Comparison of ENCODE assay signal across 7 cellular contexts in genomic region chr1:11935733-11936132, GRCh38. TPM values are rescaled to one million over a fixed set of nuclear protein-coding genes. Genes with fewer than 3 reads are reported as not detected.
DNase-seq lines count a peak whose midpoint lies in the region; TF ChIP-seq lines count a peak whose summit lies in the region.
"Not testable (repeated sequence)": the region's sequence is repeated elsewhere in the genome, so short reads cannot be mapped to it uniquely, and the experiment has no call there.

No MANE protein-coding gene starts in this region.

- intact Hi-C loops in activated T-helper 2 cell treated with anti-CD3 and anti-CD28 coated beads, Interferon-gamma antibody, Interleukin-2, Interleukin-4, amounts not matched to agents 10 μg/mL and 5 μg/mL and 100 μg/mL, durations not matched to agents 14 hours and 24 hours and 36 hours (cut with micrococcal nuclease) = loop anchor here (10.0 kb wide), 1 partner anchor 661 kb away; the partner anchor contains the start of gene UBIAD1

- H3K27ac Mint-ChIP-seq in activated T-helper 2 cell treated with anti-CD3 and anti-CD28 coated beads, Interferon-gamma antibody, Interleukin-2, Interleukin-4, amounts not matched to agents 10 μg/mL and 5 μg/mL and 100 μg/mL, durations not matched to agents 14 hours and 24 hours and 36 hours; osteocyte (ENCODE audit: unreplicated experiment): not testable (repeated sequence)

- not testable (repeated sequence) for H3K9me3 ChIP-seq in HEK293 (ENCODE audit: control insufficient read depth, insufficient read depth, low read depth, low read length); SJSA1 (replicated peaks); hepatocyte (ENCODE audit: low read depth); stomach smooth muscle (ENCODE audit: control insufficient read depth in 2 of 2, low read length in 2 of 2)

- H3K4me3 ChIP-seq in HEK293 (ENCODE audit: low read depth, low read length); hepatocyte: not testable (repeated sequence)
- H3K4me3 ChIP-seq in SJSA1 = peak overlapping the region; percentile 54; the same call in 1 of the 2 replicates
- H3K4me3 ChIP-seq in coronary artery = peak overlapping the region; percentile 25
- peak overlapping the region; percentile 12 to 29 for H3K4me3 ChIP-seq in stomach smooth muscle (ENCODE audit: low read length in 2 of 2)

- not testable (repeated sequence) for H4K20me1 ChIP-seq in hepatocyte (ENCODE audit: insufficient read depth, poor library complexity, severe bottlenecking)

- WGBS in hepatocyte (ENCODE audit: low lambda C conversion rate, missing lambda C conversion rate) = 89% methylated on average over 10 of the region's 10 CpGs

- peaks cover 22% of the 10 kb centered on the region for H3K79me2 ChIP-seq in hepatocyte

- not testable (repeated sequence) for H3K4me1 ChIP-seq in HEK293 (ENCODE audit: control insufficient read depth, insufficient read depth, low read length); hepatocyte (ENCODE audit: insufficient read depth)
- H3K4me1 ChIP-seq in SJSA1 (replicated peaks) (peaks cover 55% of the 10 kb centered on the region), stomach smooth muscle (ENCODE audit: control insufficient read depth, insufficient read depth, low read length) (peaks cover 39% of the 10 kb centered on the region)

- H3K36me3 Mint-ChIP-seq in activated T-helper 2 cell treated with anti-CD3 and anti-CD28 coated beads, Interferon-gamma antibody, Interleukin-2, Interleukin-4, amounts not matched to agents 10 μg/mL and 5 μg/mL and 100 μg/mL, durations not matched to agents 14 hours and 24 hours and 36 hours (ENCODE audit: low read depth); osteocyte (ENCODE audit: unreplicated experiment): not testable (repeated sequence)

- H3K36me3 ChIP-seq in HEK293 (ENCODE audit: control insufficient read depth in 2 of 2, insufficient read depth in 1 of 2, low read length in 2 of 2) = peaks cover 0 to 28% of the 10 kb centered on the region in 2 experiments; a peak in 2 of 3 replicates
- H3K36me3 ChIP-seq in SJSA1 = peaks cover 42% of the 10 kb centered on the region
- not testable (repeated sequence) for H3K36me3 ChIP-seq in hepatocyte (replicated peaks; ENCODE audit: insufficient read depth, low read depth); stomach smooth muscle (ENCODE audit: control insufficient read depth in 2 of 2, insufficient read depth in 2 of 2, low read length in 2 of 2)

- not testable (repeated sequence) for H3K4me1 Mint-ChIP-seq in activated T-helper 2 cell treated with anti-CD3 and anti-CD28 coated beads, Interferon-gamma antibody, Interleukin-2, Interleukin-4, amounts not matched to agents 10 μg/mL and 5 μg/mL and 100 μg/mL, durations not matched to agents 14 hours and 24 hours and 36 hours (ENCODE audit: low read depth)
- H3K4me1 Mint-ChIP-seq in osteocyte (ENCODE audit: unreplicated experiment) = peaks cover 47% of the 10 kb centered on the region

- H3K4me3 Mint-ChIP-seq in activated T-helper 2 cell treated with anti-CD3 and anti-CD28 coated beads, Interferon-gamma antibody, Interleukin-2, Interleukin-4, amounts not matched to agents 10 μg/mL and 5 μg/mL and 100 μg/mL, durations not matched to agents 14 hours and 24 hours and 36 hours (ENCODE audit: low read depth) = peak overlapping the region; percentile 26
- H3K4me3 Mint-ChIP-seq in osteocyte (ENCODE audit: unreplicated experiment) = peak overlapping the region; percentile 18

- H3K4me2 ChIP-seq in hepatocyte = peak overlapping the region; percentile 87

- H3K27me3 ChIP-seq in SJSA1 (replicated peaks); hepatocyte; stomach smooth muscle (ENCODE audit: control insufficient read depth in 1 of 2, insufficient read depth in 2 of 2, low read length in 2 of 2): not testable (repeated sequence)

- H3K9me2 ChIP-seq in hepatocyte (replicated peaks; ENCODE audit: insufficient read depth) = not testable (repeated sequence)

- H3K9ac ChIP-seq in stomach smooth muscle (ENCODE audit: low read length in 2 of 2) = not testable (repeated sequence)

- H3K9me3 Mint-ChIP-seq in activated T-helper 2 cell treated with anti-CD3 and anti-CD28 coated beads, Interferon-gamma antibody, Interleukin-2, Interleukin-4, amounts not matched to agents 10 μg/mL and 5 μg/mL and 100 μg/mL, durations not matched to agents 14 hours and 24 hours and 36 hours; osteocyte (ENCODE audit: unreplicated experiment): not testable (repeated sequence)

- not testable (repeated sequence) for H3K27me3 Mint-ChIP-seq in activated T-helper 2 cell treated with anti-CD3 and anti-CD28 coated beads, Interferon-gamma antibody, Interleukin-2, Interleukin-4, amounts not matched to agents 10 μg/mL and 5 μg/mL and 100 μg/mL, durations not matched to agents 14 hours and 24 hours and 36 hours (ENCODE audit: low read depth); osteocyte (ENCODE audit: unreplicated experiment)

- POLR2A ChIA-PET in HEK293 (lab: Yijun Ruan, JAX) = interaction anchor here (1.8 kb wide), 1 partner anchor 27 kb away, joined by 16 read pairs; no protein-coding TSS in a partner anchor

- DNase-seq in SJSA1 (ENCODE audit: low read depth in 1 of 2, low spot score in 2 of 2); activated T-helper 2 cell treated with anti-CD3 and anti-CD28 coated beads, Interferon-gamma antibody, Interleukin-2, Interleukin-4, amounts not matched to agents 10 μg/mL and 5 μg/mL and 100 μg/mL, durations not matched to agents 14 hours and 24 hours and 36 hours (ENCODE audit: low spot score); coronary artery (ENCODE audit: low spot score); hepatocyte (ENCODE audit: low spot score); osteocyte (ENCODE audit: extremely low spot score, unreplicated experiment): not testable (repeated sequence)

- TF ChIP-seq CTCF in HEK293 (tag by site-specific recombination; IDR thresholded peaks at IDR 0.05); coronary artery (IDR thresholded peaks at IDR 0.05); hepatocyte (IDR thresholded peaks at IDR 0.05; ENCODE audit: poor library complexity); osteocyte (IDR thresholded peaks at IDR 0.05): not testable (repeated sequence)

- not testable (repeated sequence) for H3K27ac ChIP-seq in HEK293 (ENCODE audit: extremely low read depth, low read depth, low read length); SJSA1; coronary artery; hepatocyte; stomach smooth muscle (ENCODE audit: low read length)

- H2AFZ ChIP-seq in hepatocyte = not testable (repeated sequence)

- CTCF ChIA-PET in HEK293 (lab: Yijun Ruan, JAX) = not testable (repeated sequence)

TF ChIP-seq in HEK293, 187 proteins besides CTCF, POLR2A, EP300 and RAD21:
- TF ChIP-seq BCL11B (tag by site-specific recombination; IDR thresholded peaks at IDR 0.05; ENCODE audit: low read depth) (peak; percentile 61; the same call in 1 of the 2 replicates), ZNF664 (tag by site-specific recombination; IDR thresholded peaks at IDR 0.05) (0 out of 2 replicates have a peak, but pooled peaks have one; percentile 36)
TF ChIP-seq in HEK293: peak in this region for 2; not testable (repeated sequence) for 185.

RNA-seq across cellular contexts. Expression of gene PLOD1, which starts 1.2 kb away (rescaled TPM):
- 229 and 382 TPM in 2 replicates for total RNA-seq in SJSA1 (2014; rRNA removed; shearing (Covaris generic))
- 39.4 and 44.0 TPM in 2 replicates for total RNA-seq in activated T-helper 2 cell treated with anti-CD3 and anti-CD28 coated beads, Interferon-gamma antibody, Interleukin-2, Interleukin-4, amounts not matched to agents 10 μg/mL and 5 μg/mL and 100 μg/mL, durations not matched to agents 14 hours and 24 hours and 36 hours
- total RNA-seq in hepatocyte = 153 and 184 TPM in 2 replicates
- polyA plus RNA-seq in hepatocyte = 195 and 200 TPM in 2 replicates
- total RNA-seq in osteocyte = 204 and 217 TPM in 2 replicates

RNA-seq across cellular contexts. Expression of gene KIAA2013, which starts 9.5 kb away (rescaled TPM):
- total RNA-seq in SJSA1 (2014; rRNA removed; shearing (Covaris generic)) = 85.2 and 102 TPM in 2 replicates
- total RNA-seq in activated T-helper 2 cell treated with anti-CD3 and anti-CD28 coated beads, Interferon-gamma antibody, Interleukin-2, Interleukin-4, amounts not matched to agents 10 μg/mL and 5 μg/mL and 100 μg/mL, durations not matched to agents 14 hours and 24 hours and 36 hours = 36.2 and 37.4 TPM in 2 replicates
- total RNA-seq in hepatocyte = 63.6 and 73.1 TPM in 2 replicates
- 85.1 and 85.5 TPM in 2 replicates for polyA plus RNA-seq in hepatocyte
- total RNA-seq in osteocyte = 45.1 and 46.9 TPM in 2 replicates

RNA-seq across cellular contexts. Expression of gene MFN2, which starts 44.5 kb away (rescaled TPM):
- 53.6 and 54.8 TPM in 2 replicates for total RNA-seq in SJSA1 (2014; rRNA removed; shearing (Covaris generic))
- 67.9 and 69.5 TPM in 2 replicates for total RNA-seq in activated T-helper 2 cell treated with anti-CD3 and anti-CD28 coated beads, Interferon-gamma antibody, Interleukin-2, Interleukin-4, amounts not matched to agents 10 μg/mL and 5 μg/mL and 100 μg/mL, durations not matched to agents 14 hours and 24 hours and 36 hours
- 45.1 and 54.3 TPM in 2 replicates for total RNA-seq in hepatocyte
- polyA plus RNA-seq in hepatocyte = 35.1 and 43.1 TPM in 2 replicates
- 64.6 and 69.2 TPM in 2 replicates for total RNA-seq in osteocyte
